In the genomic region with DNA sequence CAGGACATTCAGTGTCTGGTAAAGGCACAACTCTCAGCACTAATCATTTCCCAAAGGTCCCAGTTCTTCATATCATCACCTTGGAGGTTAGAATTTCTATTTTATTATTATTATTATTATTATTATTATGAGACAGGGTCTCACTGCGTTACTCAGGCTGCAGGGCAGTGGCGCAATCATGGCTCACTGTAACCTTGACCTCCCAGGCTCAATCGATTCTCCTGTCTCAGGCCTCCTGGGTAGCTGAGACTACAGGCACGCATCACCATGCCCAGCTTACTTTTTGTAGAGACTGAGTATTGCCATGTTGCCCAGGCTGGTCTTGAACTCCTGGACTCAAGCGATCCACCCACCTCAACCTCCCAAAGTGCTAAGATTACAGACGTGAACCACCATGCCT, we compare ENCODE assay signal across 29 cellular contexts.
DNase-seq lines count a peak whose midpoint lies in the region; ATAC-seq, FAIRE-seq and TF ChIP-seq lines count a peak whose summit lies in the region.
"Had no signal": no experiment of that assay in that cellular context is flagged by ENCODE, and none has a peak within 500 bp of the region (broad histone marks: within the 10 kb centered on the region; RNA-seq: fewer than 3 reads in every experiment).

No MANE protein-coding gene starts in this region.

- H3K4me3 ChIP-seq in HepG2 (replicated peaks in 1 of 3; ENCODE audit: insufficient read depth in 1 of 3, low read depth in 2 of 3, low read length in 3 of 3): no peak overlapping the region
- H3K4me3 ChIP-seq in right lobe of liver: no peak overlapping the region
- H3K4me3 ChIP-seq: A549; BLaER1; BLaER1 treated with 17β-estradiol and CSF1 and Interleukin-3, amounts not matched to agents 10 nM and 100 nM had no signal

- H3K9me3 ChIP-seq in HepG2 (ENCODE audit: low read length) (no peaks in the 10 kb centered on the region), right lobe of liver (no peaks in the 10 kb centered on the region)
- H3K9me3 ChIP-seq: BE2C had no signal

- FAIRE-seq in HepG2 (lab: Jason Lieb, UNC): no peak
- FAIRE-seq: A204.1, A549, D721Med had no signal

- TF ChIP-seq POLR2A in HepG2 (IDR thresholded peaks at IDR 0.05; ENCODE audit: insufficient read depth in 1 of 2, low read depth in 2 of 2, low read length in 2 of 2) (no peak), right lobe of liver (IDR thresholded peaks at IDR 0.05) (no peak)

- TF ChIP-seq CTCF in HepG2 (CRISPR knock-in tag; IDR thresholded peaks at IDR 0.05) (no peak), right lobe of liver (IDR thresholded peaks at IDR 0.05) (no peak)

- CTCF ChIA-PET in HepG2 (lab: Yijun Ruan, JAX; ENCODE audit: low intra/inter-chr PET ratio, low total read pairs): no interaction called here

- no TSS peak for BruUV-seq in HepG2 (replicated peaks; lab: Mats Ljungman, UMichigan)

- no peaks in the 10 kb centered on the region; a peak in 1 of 5 replicates for H3K27me3 ChIP-seq in HepG2 (ENCODE audit: control insufficient read depth in 1 of 2, insufficient read depth in 2 of 2, low read length in 2 of 2)
- H3K27me3 ChIP-seq in right lobe of liver: no peaks in the 10 kb centered on the region
- H3K27me3 ChIP-seq: BE2C; BLaER1; BLaER1 treated with 17β-estradiol and CSF1 and Interleukin-3, amounts not matched to agents 10 nM and 100 nM had no signal

- H3K4me1 ChIP-seq in HepG2 (ENCODE audit: insufficient read depth, low read length) (peaks cover 5% of the 10 kb centered on the region; the same call in 1 of the 2 replicates), right lobe of liver (no peaks in the 10 kb centered on the region)
- H3K4me1 ChIP-seq: A549; BE2C; BLaER1; BLaER1 treated with 17β-estradiol and CSF1 and Interleukin-3, amounts not matched to agents 10 nM and 100 nM; Caco-2 had no signal

- intact Hi-C loops in HepG2 (cut with micrococcal nuclease; ENCODE audit: unreplicated experiment): no loop called here
- intact Hi-C loops in right lobe of liver (cut with DNase I): no loop called here

- H3K79me2 ChIP-seq in HepG2 (ENCODE audit: insufficient read depth, low read length): no peaks in the 10 kb centered on the region

- no peak for TF ChIP-seq RAD21 in HepG2 (CRISPR knock-in tag; IDR thresholded peaks at IDR 0.05)

- ATAC-seq in HepG2 (no peak), right lobe of liver (no peak)
- ATAC-seq: A549; CD8-positive, alpha-beta T cell had no signal

- no peaks in the 10 kb centered on the region for H4K20me1 ChIP-seq in HepG2 (ENCODE audit: insufficient read depth, low read length)
- H4K20me1 ChIP-seq: BLaER1; BLaER1 treated with 17β-estradiol and CSF1 and Interleukin-3, amounts not matched to agents 10 nM and 100 nM had no signal

- WGBS in HepG2 (ENCODE audit: low lambda C conversion rate): 4% methylated on average over 6 of the region's 6 CpGs
- 59% methylated on average over 5 of the region's 6 CpGs for WGBS in right lobe of liver (ENCODE audit: insufficient coverage, low coverage, low lambda C conversion rate, missing lambda C conversion rate)

- no peaks in the 10 kb centered on the region for H3K36me3 ChIP-seq in HepG2 (replicated peaks in 1 of 2; ENCODE audit: control insufficient read depth in 1 of 2, insufficient read depth in 2 of 2, low read length in 2 of 2)
- H3K36me3 ChIP-seq in right lobe of liver: no peaks in the 10 kb centered on the region
- H3K36me3 ChIP-seq: BE2C; BLaER1; BLaER1 treated with 17β-estradiol and CSF1 and Interleukin-3, amounts not matched to agents 10 nM and 100 nM had no signal

- in situ Hi-C loops in HepG2 (cut with HindIII; ENCODE audit: extremely low pct_ligation_motif_present, low pct_unique_long_range_greater_than_20kb): no loop called here

- H2AFZ ChIP-seq in HepG2 (ENCODE audit: low read length): no peak overlapping the region

- DNase-seq in HepG2 (ENCODE audit: low spot score) (no peak), right lobe of liver (no peak)
- DNase-seq: 8988T; ACHN; AML-193; BE2C; C1 segment of cervical spinal cord; Caco-2; Calu3; CD4-positive, alpha-beta memory T cell; CD4-positive, alpha-beta T cell; CD4-positive, CD25-positive, alpha-beta regulatory T cell; CD8-positive, alpha-beta memory T cell; CD8-positive, alpha-beta T cell; COR-L47; DMS 273 treated with DMSO at 0.1 percent for 48 hours; DMS153; DMS53; DMS79; DMS79 treated with DMSO at 0.1 percent for 48 hours; DND-41; EL had no signal

- no peak overlapping the region for H3K27ac ChIP-seq in HepG2 (ENCODE audit: extremely low read length, insufficient read depth, low read length)
- no peak overlapping the region for H3K27ac ChIP-seq in right lobe of liver
- H3K27ac ChIP-seq: 22Rv1; A549; BLaER1; BLaER1 treated with 17β-estradiol and CSF1 and Interleukin-3, amounts not matched to agents 10 nM and 100 nM; C4-2B had no signal

- H3K9ac ChIP-seq in HepG2 (ENCODE audit: insufficient read depth, low read depth, low read length): no peak overlapping the region
- H3K9ac ChIP-seq: BLaER1; BLaER1 treated with 17β-estradiol and CSF1 and Interleukin-3, amounts not matched to agents 10 nM and 100 nM had no signal

- POLR2A ChIA-PET in HepG2 (lab: Yijun Ruan, JAX): no interaction called here

- no peak overlapping the region for H3K4me2 ChIP-seq in HepG2 (ENCODE audit: low read depth, low read length)
- H3K4me2 ChIP-seq: A549; BLaER1; BLaER1 treated with 17β-estradiol and CSF1 and Interleukin-3, amounts not matched to agents 10 nM and 100 nM had no signal

- TF ChIP-seq EP300 in HepG2 (IDR thresholded peaks at IDR 0.05; ENCODE audit: low read depth in 2 of 2, low read length in 2 of 2): no peak
- no peak for TF ChIP-seq EP300 in HepG2 (CRISPR knock-in tag; IDR thresholded peaks at IDR 0.05; ENCODE audit: borderline replicate concordance)

TF ChIP-seq in HepG2, 621 proteins besides CTCF, POLR2A, EP300 and RAD21:
- TF ChIP-seq NCOR1 (IDR thresholded peaks at IDR 0.05; ENCODE audit: borderline replicate concordance, low read length): no peak
- TF ChIP-seq, protein P1, sequence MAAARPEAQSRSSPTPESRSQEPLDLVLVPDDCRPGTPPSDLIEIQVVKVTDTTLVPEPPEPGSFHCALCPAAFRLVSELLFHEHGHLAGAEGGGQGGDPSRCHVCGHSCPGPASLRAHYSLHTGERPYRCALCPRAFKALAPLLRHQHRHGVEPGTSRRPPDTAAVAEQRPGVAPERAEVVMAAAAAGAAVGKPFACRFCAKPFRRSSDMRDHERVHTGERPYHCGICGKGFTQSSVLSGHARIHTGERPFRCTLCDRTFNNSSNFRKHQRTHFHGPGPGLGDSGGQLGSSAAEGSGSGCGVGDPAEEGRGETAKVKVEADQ (CRISPR knock-in tag; IDR thresholded peaks at IDR 0.05; ENCODE audit: borderline replicate concordance): no peak
- TF ChIP-seq, protein P2, sequence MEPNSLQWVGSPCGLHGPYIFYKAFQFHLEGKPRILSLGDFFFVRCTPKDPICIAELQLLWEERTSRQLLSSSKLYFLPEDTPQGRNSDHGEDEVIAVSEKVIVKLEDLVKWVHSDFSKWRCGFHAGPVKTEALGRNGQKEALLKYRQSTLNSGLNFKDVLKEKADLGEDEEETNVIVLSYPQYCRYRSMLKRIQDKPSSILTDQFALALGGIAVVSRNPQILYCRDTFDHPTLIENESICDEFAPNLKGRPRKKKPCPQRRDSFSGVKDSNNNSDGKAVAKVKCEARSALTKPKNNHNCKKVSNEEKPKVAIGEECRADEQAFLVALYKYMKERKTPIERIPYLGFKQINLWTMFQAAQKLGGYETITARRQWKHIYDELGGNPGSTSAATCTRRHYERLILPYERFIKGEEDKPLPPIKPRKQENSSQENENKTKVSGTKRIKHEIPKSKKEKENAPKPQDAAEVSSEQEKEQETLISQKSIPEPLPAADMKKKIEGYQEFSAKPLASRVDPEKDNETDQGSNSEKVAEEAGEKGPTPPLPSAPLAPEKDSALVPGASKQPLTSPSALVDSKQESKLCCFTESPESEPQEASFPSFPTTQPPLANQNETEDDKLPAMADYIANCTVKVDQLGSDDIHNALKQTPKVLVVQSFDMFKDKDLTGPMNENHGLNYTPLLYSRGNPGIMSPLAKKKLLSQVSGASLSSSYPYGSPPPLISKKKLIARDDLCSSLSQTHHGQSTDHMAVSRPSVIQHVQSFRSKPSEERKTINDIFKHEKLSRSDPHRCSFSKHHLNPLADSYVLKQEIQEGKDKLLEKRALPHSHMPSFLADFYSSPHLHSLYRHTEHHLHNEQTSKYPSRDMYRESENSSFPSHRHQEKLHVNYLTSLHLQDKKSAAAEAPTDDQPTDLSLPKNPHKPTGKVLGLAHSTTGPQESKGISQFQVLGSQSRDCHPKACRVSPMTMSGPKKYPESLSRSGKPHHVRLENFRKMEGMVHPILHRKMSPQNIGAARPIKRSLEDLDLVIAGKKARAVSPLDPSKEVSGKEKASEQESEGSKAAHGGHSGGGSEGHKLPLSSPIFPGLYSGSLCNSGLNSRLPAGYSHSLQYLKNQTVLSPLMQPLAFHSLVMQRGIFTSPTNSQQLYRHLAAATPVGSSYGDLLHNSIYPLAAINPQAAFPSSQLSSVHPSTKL (CRISPR knock-in tag; IDR thresholded peaks at IDR 0.05): peak; percentile 44
- TF ChIP-seq ZNF737 (CRISPR knock-in tag; IDR thresholded peaks at IDR 0.05; ENCODE audit: borderline replicate concordance): no peak
- TF ChIP-seq MED8 (CRISPR knock-in tag; IDR thresholded peaks at IDR 0.05; ENCODE audit: insufficient replicate concordance): no peak
- TF ChIP-seq SALL1 (CRISPR knock-in tag; IDR thresholded peaks at IDR 0.05): peak; percentile 54
- peak; percentile 68 for TF ChIP-seq RARA (CRISPR knock-in tag; IDR thresholded peaks at IDR 0.05)
- TF ChIP-seq CEBPG (CRISPR knock-in tag; IDR thresholded peaks at IDR 0.05): peak; percentile 46; the same call in 1 of the 2 replicates
- peak; percentile 80 for TF ChIP-seq ONECUT2 (CRISPR knock-in tag; IDR thresholded peaks at IDR 0.05)
- 0 out of 2 replicates have a peak, but pooled peaks have one; percentile 16 for TF ChIP-seq GATAD2A (CRISPR knock-in tag; IDR thresholded peaks at IDR 0.05)
- no peak for TF ChIP-seq SRSF9 (IDR thresholded peaks at IDR 0.05; ENCODE audit: borderline replicate concordance, insufficient read depth, low read depth, low read length, poor library complexity, severe bottlenecking)
- peak; percentile 57 to 77; a peak in 3 of 4 replicates for TF ChIP-seq NR2F1 (CRISPR knock-in tag; IDR thresholded peaks at IDR 0.05)
- peak; percentile 66 for TF ChIP-seq NR2F6 (IDR thresholded peaks at IDR 0.05)
- TF ChIP-seq NR2F6 (CRISPR knock-in tag; IDR thresholded peaks at IDR 0.05): peak; percentile 69
- TF ChIP-seq RORA (CRISPR knock-in tag; IDR thresholded peaks at IDR 0.05): no peak
- TF ChIP-seq FOXK1 (CRISPR knock-in tag; IDR thresholded peaks at IDR 0.05; ENCODE audit: borderline replicate concordance, low read depth): no peak
- no peak for TF ChIP-seq SSRP1 (CRISPR knock-in tag; IDR thresholded peaks at IDR 0.05)
- peak; percentile 70; the same call in 1 of the 2 replicates for TF ChIP-seq CEBPB (IDR thresholded peaks at IDR 0.05; ENCODE audit: borderline replicate concordance, low read depth, low read length)
